ENCODE assay signal across 8 cellular contexts in the genomic region with DNA sequence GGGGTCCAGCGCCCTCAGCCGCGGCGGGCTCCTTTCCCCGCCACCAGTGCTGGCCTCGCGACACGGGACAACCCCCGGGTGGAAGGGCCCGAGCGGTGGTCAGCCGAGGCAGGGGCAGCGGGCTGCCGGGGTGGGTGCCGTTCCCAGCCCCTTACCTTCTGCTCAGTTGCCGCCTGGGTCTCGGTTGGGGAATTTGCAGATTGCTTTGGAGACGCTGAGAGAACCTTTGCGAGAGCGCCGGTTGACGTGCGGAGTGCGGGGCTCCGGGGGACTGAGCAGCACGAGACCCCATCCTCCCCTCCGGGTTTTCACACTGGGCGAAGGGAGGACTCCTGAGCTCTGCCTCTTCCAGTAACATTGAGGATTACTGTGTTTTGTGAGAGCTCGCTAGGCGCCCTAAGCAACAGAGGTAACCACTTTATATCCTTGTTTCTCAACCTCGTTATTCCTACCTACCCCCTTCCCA. TPM values are rescaled to one million over a fixed set of nuclear protein-coding genes. Genes with fewer than 3 reads are reported as not detected.
DNase-seq lines count a peak whose midpoint lies in the region; ATAC-seq and TF ChIP-seq lines count a peak whose summit lies in the region.

No MANE protein-coding gene starts in this region.

- H3K27ac Mint-ChIP-seq in glutamatergic neuron (ENCODE audit: unreplicated experiment): no peak overlapping the region

- H3K9ac ChIP-seq in skeletal muscle satellite cell (ENCODE audit: low read depth, low read length): peak overlapping the region; percentile 95

- H3K36me3 Mint-ChIP-seq in glutamatergic neuron (ENCODE audit: unreplicated experiment): no peaks in the 10 kb centered on the region

- H3K36me3 ChIP-seq in skeletal muscle satellite cell (ENCODE audit: insufficient read depth, low read length): peaks cover 7% of the 10 kb centered on the region

- peak; percentile 5 for ATAC-seq in GM18858 (IDR thresholded peaks at IDR 0.05; ENCODE audit: unreplicated experiment)
- ATAC-seq in HG02759 (IDR thresholded peaks at IDR 0.05; ENCODE audit: unreplicated experiment): peak; percentile 14

- H3K4me2 ChIP-seq in skeletal muscle satellite cell (ENCODE audit: low read length): peak overlapping the region; percentile 98

- no peaks in the 10 kb centered on the region for H3K27me3 ChIP-seq in skeletal muscle satellite cell (ENCODE audit: control insufficient read depth, insufficient read depth, low read length)

- H3K9me3 ChIP-seq in skeletal muscle satellite cell (replicated peaks; ENCODE audit: low read length): no peaks in the 10 kb centered on the region

- peaks cover 9% of the 10 kb centered on the region for H3K9me3 Mint-ChIP-seq in glutamatergic neuron (ENCODE audit: unreplicated experiment)

- peaks cover 22% of the 10 kb centered on the region for H3K4me1 ChIP-seq in skeletal muscle satellite cell (ENCODE audit: control insufficient read depth, insufficient read depth, low read length)

- TF ChIP-seq CTCF in WI38 (IDR thresholded peaks at IDR 0.05; ENCODE audit: low read depth, low read length) (no peak), glutamatergic neuron (IDR thresholded peaks at IDR 0.05; ENCODE audit: partially characterized antibody, unreplicated experiment) (no peak)

- H3K4me3 Mint-ChIP-seq in glutamatergic neuron (ENCODE audit: unreplicated experiment): peak overlapping the region; percentile 89

- H3K27me3 Mint-ChIP-seq in glutamatergic neuron (ENCODE audit: unreplicated experiment): peaks cover 7% of the 10 kb centered on the region

- H3K4me1 Mint-ChIP-seq in glutamatergic neuron (ENCODE audit: low read depth, unreplicated experiment): peaks cover 19% of the 10 kb centered on the region

- peak overlapping the region; percentile 90 for H3K4me3 ChIP-seq in WI38 (ENCODE audit: low read depth, low read length)
- peak overlapping the region; percentile 97 for H3K4me3 ChIP-seq in skeletal muscle satellite cell (ENCODE audit: low read length)

- DNase-seq in glutamatergic neuron (peak; percentile 40), NCI-H1105 treated with DMSO at 0.1 percent for 48 hours (lab: John Stamatoyannopoulos, UW) (no peak), AML-193 (lab: John Stamatoyannopoulos, UW) (no peak), HuH-7 (ENCODE audit: low spot score) (no peak)

RNA-seq across cellular contexts. Expression of a gene that starts 0.4 kb away (rescaled TPM):
- 17.2 TPM for total RNA-seq in glutamatergic neuron (ENCODE audit: unreplicated experiment)
- total RNA-seq in skeletal muscle satellite cell (2012; rRNA removed): 14.2 and 18.8 TPM in 2 replicates

RNA-seq across cellular contexts. Expression of a gene that starts 0.9 kb away (rescaled TPM):
- total RNA-seq in glutamatergic neuron (ENCODE audit: unreplicated experiment): 35.5 TPM
- total RNA-seq in skeletal muscle satellite cell (2012; rRNA removed): 9.4 and 14.7 TPM in 2 replicates

RNA-seq across cellular contexts. Expression of a gene that starts 27.7 kb away (rescaled TPM):
- 29.8 TPM for total RNA-seq in glutamatergic neuron (ENCODE audit: unreplicated experiment)
- 0.44 and 0.51 TPM in 2 replicates for total RNA-seq in skeletal muscle satellite cell (2012; rRNA removed)

RNA-seq across cellular contexts. Expression of a gene that starts 31.4 kb away (rescaled TPM):
- total RNA-seq in glutamatergic neuron (ENCODE audit: unreplicated experiment): 91.4 TPM
- total RNA-seq in skeletal muscle satellite cell (2012; rRNA removed): 168 and 225 TPM in 2 replicates

RNA-seq across cellular contexts. Expression of a gene that starts 31.7 kb away (rescaled TPM):
- 44.4 TPM for total RNA-seq in glutamatergic neuron (ENCODE audit: unreplicated experiment)
- 19.8 and 25.8 TPM in 2 replicates for total RNA-seq in skeletal muscle satellite cell (2012; rRNA removed)
